Comparison of ENCODE assay signal across 13 cellular contexts in genomic region chr10:63627376-63627775, GRCh38.
DNase-seq lines count a peak whose midpoint lies in the region; FAIRE-seq and TF ChIP-seq lines count a peak whose summit lies in the region.
"Had no signal": no experiment of that assay in that cellular context is flagged by ENCODE, and none has a peak within 500 bp of the region (broad histone marks: within the 10 kb centered on the region; RNA-seq: fewer than 3 reads in every experiment).

No MANE protein-coding gene starts in this region.

- no CpG with 5 or more reads among the region's 9 CpGs for whole genome bisulfite sequencing in trophoblast cell (ENCODE audit: extremely low coverage, insufficient coverage, insufficient read length)

- no peaks in the 10 kb centered on the region for H3K27me3 ChIP-seq in trophoblast cell (ENCODE audit: insufficient read depth, low read length)
- H3K27me3 ChIP-seq: testis had no signal

- H2BK5ac ChIP-seq in trophoblast cell (ENCODE audit: low read depth, low read length, poor library complexity): no peak overlapping the region

- no peaks in the 10 kb centered on the region for H3K36me3 ChIP-seq in trophoblast cell (ENCODE audit: control insufficient read depth in 1 of 2, insufficient read depth in 2 of 2, low read length in 2 of 2)

- no peak overlapping the region for H2BK120ac ChIP-seq in trophoblast cell (ENCODE audit: insufficient read depth, low read length, poor library complexity)

- TF ChIP-seq CTCF in NB4 (IDR thresholded peaks at IDR 0.05; ENCODE audit: low read depth, low read length): no peak

- no peaks in the 10 kb centered on the region for H3K9me3 ChIP-seq in trophoblast cell (ENCODE audit: insufficient read depth, low read depth, low read length)
- H3K9me3 ChIP-seq: testis had no signal

- H3K4ac ChIP-seq in trophoblast cell (ENCODE audit: low read depth, low read length): no peak overlapping the region

- no peak overlapping the region for H3K9ac ChIP-seq in trophoblast cell (ENCODE audit: low read length)

- no peak overlapping the region for H4K91ac ChIP-seq in trophoblast cell (ENCODE audit: low read depth, low read length)

- no peak overlapping the region for H3K23ac ChIP-seq in trophoblast cell (ENCODE audit: low read length)

- peaks cover 9% of the 10 kb centered on the region for H3K79me2 ChIP-seq in trophoblast cell (ENCODE audit: control insufficient read depth, insufficient read depth, low read length, poor library complexity)

- FAIRE-seq in G401.6 (lab: Jason Lieb, UNC): peak; percentile 8
- FAIRE-seq: endometrium had no signal

- TF ChIP-seq POLR2A in NB4 (IDR thresholded peaks at IDR 0.05; ENCODE audit: extremely low read depth, insufficient read length): no peak

- peaks cover 0 to 2% of the 10 kb centered on the region in 2 experiments for H3K4me1 ChIP-seq in trophoblast cell (ENCODE audit: control insufficient read depth in 1 of 2, insufficient read depth in 2 of 2, low read length in 2 of 2)

- no peak overlapping the region for H4K8ac ChIP-seq in trophoblast cell (ENCODE audit: low read depth, low read length)

- H2BK12ac ChIP-seq in trophoblast cell (ENCODE audit: low read length): no peak overlapping the region

- no peak overlapping the region for H3K27ac ChIP-seq in trophoblast cell (ENCODE audit: low read depth, low read length)

- peaks cover 13% of the 10 kb centered on the region for H3K79me1 ChIP-seq in trophoblast cell (ENCODE audit: low read length)

- H2AK5ac ChIP-seq in trophoblast cell (ENCODE audit: low read length): no peak overlapping the region

- H3K18ac ChIP-seq in trophoblast cell (ENCODE audit: low read length): no peak overlapping the region

- no peak overlapping the region for H3K4me3 ChIP-seq in NB4 (ENCODE audit: low read depth, low read length)
- H3K4me3 ChIP-seq in trophoblast cell (ENCODE audit: low read depth, low read length): no peak overlapping the region
- H3K4me3 ChIP-seq: testis had no signal

- no peak overlapping the region for H2AFZ ChIP-seq in trophoblast cell (ENCODE audit: insufficient read depth, low read length, poor library complexity)

- H3K14ac ChIP-seq in trophoblast cell (ENCODE audit: low read length): no peak overlapping the region

- no peak overlapping the region for H3K4me2 ChIP-seq in trophoblast cell (ENCODE audit: low read length)

- DNase-seq in NB4 (ENCODE audit: low read depth) (peak; percentile 27), fibroblast of gingiva (ENCODE audit: low read depth) (peak; percentile 32), trophoblast cell (peak; percentile 35 to 74), SKM-1 treated with dmso at 0.1 percent for 144 hours (lab: John Stamatoyannopoulos, UW; ENCODE audit: unreplicated experiment) (no peak), GM19238 (ENCODE audit: insufficient read length, low spot score) (no peak), NCI-H2196 treated with DMSO at 0.1 percent for 48 hours (lab: John Stamatoyannopoulos, UW; ENCODE audit: unreplicated experiment) (no peak)
- DNase-seq: activated T-cell treated with anti-CD3 and anti-CD28 coated beads, Interleukin-2, amount 50 U/mL, for 48 hours; hypothalamus; NCI-H1048; SIG-M5; testis had no signal

- no peak overlapping the region for H4K12ac ChIP-seq in trophoblast cell (ENCODE audit: low read depth, low read length)

Comparison
In these comparisons a context has a peak if more than half of its experiments do, and no peak if none do; other contexts are left out.
1. DNase-seq: peak in NB4 (single experiment), fibroblast of gingiva (single experiment) and trophoblast cell (2 of 2); none in SKM-1 treated with dmso at 0.1 percent for 144 hours (single experiment), GM19238 (single experiment) and NCI-H2196 treated with DMSO at 0.1 percent for 48 hours (single experiment).